In genomic region chr1:4792565-4792964, GRCh38 we compare ENCODE assay signal across 26 cellular contexts.
A peak's percentile ranks its signal among the peaks of the same experiment; 100 is the strongest.
DNase-seq lines count a peak whose midpoint lies in the region; ATAC-seq, FAIRE-seq and TF ChIP-seq lines count a peak whose summit lies in the region.
"Had no signal": no experiment of that assay in that cellular context is flagged by ENCODE, and none has a peak within 500 bp of the region (broad histone marks: within the 10 kb centered on the region; RNA-seq: fewer than 3 reads in every experiment).

No MANE protein-coding gene starts in this region.

- peak; percentile 40 for ATAC-seq in GM18870 (IDR thresholded peaks at IDR 0.05; ENCODE audit: unreplicated experiment)
- ATAC-seq in GM21786 (IDR thresholded peaks at IDR 0.05; ENCODE audit: unreplicated experiment): peak; percentile 44
- peak; percentile 66 for ATAC-seq in HG03354 (IDR thresholded peaks at IDR 0.05; ENCODE audit: poor library complexity, severe bottlenecking, unreplicated experiment)
- ATAC-seq in HepG2: no peak
- no peak for ATAC-seq in GM19452 (IDR thresholded peaks at IDR 0.05; ENCODE audit: unreplicated experiment)
- ATAC-seq: Panc1 had no signal

- WGBS in HepG2 (ENCODE audit: low lambda C conversion rate): 2% methylated on average over 2 of the region's 4 CpGs

- H3K4me3 ChIP-seq in HepG2 (replicated peaks in 1 of 3; ENCODE audit: insufficient read depth in 1 of 3, low read depth in 2 of 3, low read length in 3 of 3): no peak overlapping the region
- H3K4me3 ChIP-seq: GM23248, HAP-1 had no signal

- no peak overlapping the region for H3K4me2 ChIP-seq in HepG2 (ENCODE audit: low read depth, low read length)
- H3K4me2 ChIP-seq: KMS-11, SK-N-SH had no signal

- in situ Hi-C loops in HepG2 (cut with HindIII; ENCODE audit: extremely low pct_ligation_motif_present, low pct_unique_long_range_greater_than_20kb): no loop called here

- CTCF ChIA-PET in HepG2 (lab: Yijun Ruan, JAX; ENCODE audit: low intra/inter-chr PET ratio, low total read pairs): no interaction called here

- no peak for TF ChIP-seq CTCF in type B pancreatic cell (conservative IDR thresholded peaks at IDR 0.05)
- no peak for TF ChIP-seq CTCF in HepG2 (CRISPR knock-in tag; IDR thresholded peaks at IDR 0.05)

- no peak overlapping the region for H3K27ac Mint-ChIP-seq in type B pancreatic cell

- no peaks in the 10 kb centered on the region; a peak in 1 of 5 replicates for H3K27me3 ChIP-seq in HepG2 (ENCODE audit: control insufficient read depth in 1 of 2, insufficient read depth in 2 of 2, low read length in 2 of 2)
- H3K27me3 ChIP-seq: BE2C had no signal

- no peaks in the 10 kb centered on the region for H3K4me1 Mint-ChIP-seq in type B pancreatic cell (ENCODE audit: unreplicated experiment)

- peak; percentile 36 for DNase-seq in type B pancreatic cell (ENCODE audit: extremely low spot score, unreplicated experiment)
- DNase-seq in HepG2 (ENCODE audit: low spot score): no peak
- DNase-seq in NCI-H2107 treated with DMSO at 0.1 percent for 48 hours (lab: John Stamatoyannopoulos, UW; ENCODE audit: unreplicated experiment): no peak
- DNase-seq: BE2C; DMS79; GM23248; IMR-90; NCI-H1092 treated with DMSO at 0.1 percent for 48 hours; NCI-H146; NCI-H2029; NCI-H345; NCI-H524; NCI-H774; NK-92 treated with Interleukin-12 subunit alpha and Interleukin-12 subunit beta, amount 100 ng/mL, for 24 hours; SIG-M5; T-helper 2 cell had no signal

- no peaks in the 10 kb centered on the region for H3K36me3 Mint-ChIP-seq in type B pancreatic cell

- H3K27ac ChIP-seq in HepG2 (ENCODE audit: extremely low read length, insufficient read depth, low read length): no peak overlapping the region
- H3K27ac ChIP-seq: GM23248, KMS-11 had no signal

- no peak for TF ChIP-seq POLR2A in HepG2 (IDR thresholded peaks at IDR 0.05; ENCODE audit: insufficient read depth in 1 of 2, low read depth in 2 of 2, low read length in 2 of 2)

- no peak overlapping the region for H2AFZ ChIP-seq in HepG2 (ENCODE audit: low read length)
- H2AFZ ChIP-seq: GM23248 had no signal

- no peak overlapping the region for H3K4me3 Mint-ChIP-seq in type B pancreatic cell

- peaks cover 8% of the 10 kb centered on the region for H3K27me3 Mint-ChIP-seq in type B pancreatic cell

- H3K36me3 ChIP-seq in HepG2 (replicated peaks in 1 of 2; ENCODE audit: control insufficient read depth in 1 of 2, insufficient read depth in 2 of 2, low read length in 2 of 2): no peaks in the 10 kb centered on the region
- H3K36me3 ChIP-seq: BE2C, HAP-1 had no signal

- no peaks in the 10 kb centered on the region for H4K20me1 ChIP-seq in HepG2 (ENCODE audit: insufficient read depth, low read length)

- TF ChIP-seq RAD21 in HepG2 (CRISPR knock-in tag; IDR thresholded peaks at IDR 0.05): no peak

- no peaks in the 10 kb centered on the region for H3K79me2 ChIP-seq in HepG2 (ENCODE audit: insufficient read depth, low read length)

- no peaks in the 10 kb centered on the region for H3K9me3 Mint-ChIP-seq in type B pancreatic cell

- H3K4me1 ChIP-seq in HepG2 (ENCODE audit: insufficient read depth, low read length): no peaks in the 10 kb centered on the region
- H3K4me1 ChIP-seq: BE2C, HAP-1 had no signal

- intact Hi-C loops in HepG2 (cut with micrococcal nuclease; ENCODE audit: unreplicated experiment): no loop called here

- POLR2A ChIA-PET in HepG2 (lab: Yijun Ruan, JAX): no interaction called here

- H3K9me3 ChIP-seq in HepG2 (ENCODE audit: low read length): no peaks in the 10 kb centered on the region
- H3K9me3 ChIP-seq: BE2C, HAP-1, SK-N-SH had no signal

- FAIRE-seq in HepG2 (lab: Jason Lieb, UNC): no peak
- FAIRE-seq: D721Med, HTR-8/SVneo had no signal

- TF ChIP-seq EP300 in HepG2 (IDR thresholded peaks at IDR 0.05; ENCODE audit: low read depth in 2 of 2, low read length in 2 of 2) (no peak), HepG2 (CRISPR knock-in tag; IDR thresholded peaks at IDR 0.05; ENCODE audit: borderline replicate concordance) (no peak)

- H3K9ac ChIP-seq in HepG2 (ENCODE audit: insufficient read depth, low read depth, low read length): no peak overlapping the region
- H3K9ac ChIP-seq: GM23248, KMS-11, SK-N-SH had no signal

- no TSS peak for BruUV-seq in HepG2 (replicated peaks; lab: Mats Ljungman, UMichigan)

TF ChIP-seq in HepG2, 621 proteins besides CTCF, POLR2A, EP300 and RAD21:
- no peak for TF ChIP-seq SPEN (CRISPR knock-in tag; IDR thresholded peaks at IDR 0.05; ENCODE audit: low read depth)
- TF ChIP-seq TAF15 (IDR thresholded peaks at IDR 0.05; ENCODE audit: low read depth, low read length, poor library complexity, severe bottlenecking): no peak
- no peak for TF ChIP-seq DPF2 (CRISPR knock-in tag; IDR thresholded peaks at IDR 0.05; ENCODE audit: borderline replicate concordance, low read depth)
- TF ChIP-seq HNRNPK (IDR thresholded peaks at IDR 0.05; ENCODE audit: low read depth, low read length, poor library complexity, severe bottlenecking): no peak
- TF ChIP-seq ZSCAN9 (CRISPR knock-in tag; IDR thresholded peaks at IDR 0.05; ENCODE audit: borderline replicate concordance): no peak

Comparison
In these comparisons a context has a peak if more than half of its experiments do, and no peak if none do; other contexts are left out.
1. ATAC-seq: peak in GM18870 (single experiment), GM21786 (single experiment) and HG03354 (single experiment); none in HepG2 (single experiment) and GM19452 (single experiment).